24 cellular contexts compared by ENCODE assay signal in genomic region chr19:28290963-28291657, GRCh38.
DNase-seq lines count a peak whose midpoint lies in the region; ATAC-seq and TF ChIP-seq lines count a peak whose summit lies in the region.
"Had no signal": no experiment of that assay in that cellular context is flagged by ENCODE, and none has a peak within 500 bp of the region (broad histone marks: within the 10 kb centered on the region; RNA-seq: fewer than 3 reads in every experiment).

No MANE protein-coding gene starts in this region.

- CTCF ChIA-PET in A673 (lab: Charles Lee), result no interaction called here
- CTCF ChIA-PET in HEK293 (lab: Yijun Ruan, JAX), result interaction anchor here (0.5 to 1.0 kb wide), 5 partner anchors 50 to 500 kb away, joined by 3 to 6 read pairs (median 4); no protein-coding TSS in a partner anchor

- no peak overlapping the region for H3K4me3 ChIP-seq in A673 (ENCODE audit: low read depth, low read length, poor library complexity, severe bottlenecking)
- H3K4me3 ChIP-seq in HEK293 (ENCODE audit: low read depth, low read length), result no peak overlapping the region
- H3K4me3 ChIP-seq: gastroesophageal sphincter, lower lobe of right lung had no signal

- DNase-seq in A673 (ENCODE audit: low spot score) (peak; percentile 41), mesothelial cell of epicardium (ENCODE audit: low spot score in 2 of 2, unreplicated experiment in 2 of 2) (no peak), Right ventricle myocardium superior (no peak), KG1 (lab: John Stamatoyannopoulos, UW) (no peak), NCI-H1048 (lab: John Stamatoyannopoulos, UW) (no peak)
- DNase-seq: anterior cingulate cortex; caudate nucleus; CD4-positive, CD25-positive, alpha-beta regulatory T cell; IMR-90; lower lobe of right lung; NCI-H146; NCI-H2171; NCI-H774; SK-N-SH; small intestine; stimulated activated CD4-positive, alpha-beta T cell treated with anti-CD3 and anti-CD28 coated beads, Interleukin-2, amount 100 ng/mL, for 24 hours; T-helper 2 cell had no signal

- intact Hi-C loops in A673 (cut with micrococcal nuclease; ENCODE audit: unreplicated experiment) (no loop called here), Right ventricle myocardium superior (cut with DNase I) (no loop called here)

- BruUV-seq in A673 (replicated peaks; lab: Mats Ljungman, UMichigan), result no TSS peak

- POLR2A ChIA-PET in A673 (lab: Charles Lee; ENCODE audit: low non-redundant PET), result no interaction called here
- POLR2A ChIA-PET in HEK293 (lab: Yijun Ruan, JAX), result no interaction called here

- no peaks in the 10 kb centered on the region for H3K27me3 ChIP-seq in A673 (replicated peaks; ENCODE audit: insufficient read depth, low read depth, low read length, poor library complexity)

- peaks cover 8% of the 10 kb centered on the region for H3K9me3 ChIP-seq in A673 (ENCODE audit: low read depth, low read length, poor library complexity, severe bottlenecking)
- H3K9me3 ChIP-seq in HEK293 (ENCODE audit: control insufficient read depth, insufficient read depth, low read depth, low read length), result peaks cover 6% of the 10 kb centered on the region
- H3K9me3 ChIP-seq: lower lobe of right lung, SK-N-SH had no signal

- H3K27ac ChIP-seq in A673 (ENCODE audit: low read depth, low read length, poor library complexity, severe bottlenecking) (no peak overlapping the region), HEK293 (ENCODE audit: extremely low read depth, low read depth, low read length) (peak overlapping the region; percentile 78)
- H3K27ac ChIP-seq: gastroesophageal sphincter, lower lobe of right lung had no signal

- no peaks in the 10 kb centered on the region for H3K36me3 ChIP-seq in A673 (ENCODE audit: insufficient read depth, low read length, poor library complexity, severe bottlenecking)
- H3K36me3 ChIP-seq in HEK293 (ENCODE audit: control insufficient read depth in 2 of 2, insufficient read depth in 1 of 2, low read length in 2 of 2), result peaks cover 0 to 3% of the 10 kb centered on the region in 2 experiments; a peak in 1 of 3 replicates
- H3K36me3 ChIP-seq: gastroesophageal sphincter, lower lobe of right lung had no signal

- H3K4me1 Mint-ChIP-seq in brain, result peaks cover 69% of the 10 kb centered on the region
- peaks cover 55% of the 10 kb centered on the region for H3K4me1 Mint-ChIP-seq in mesothelial cell of epicardium
- H3K4me1 Mint-ChIP-seq: activated naive CD4-positive, alpha-beta T cell treated with anti-CD3 and anti-CD28 coated beads, Interleukin-2, amount 50 U/mL, for 24 hours; CD4-positive, CD25-positive, alpha-beta regulatory T cell had no signal

- H3K4me3 Mint-ChIP-seq in brain, result no peak overlapping the region
- no peak overlapping the region for H3K4me3 Mint-ChIP-seq in mesothelial cell of epicardium
- H3K4me3 Mint-ChIP-seq: activated naive CD4-positive, alpha-beta T cell treated with anti-CD3 and anti-CD28 coated beads, Interleukin-2, amount 50 U/mL, for 24 hours; activated T-helper 1 cell treated with anti-CD3 and anti-CD28 coated beads, Interleukin-12 subunit alpha, Interleukin-12 subunit beta, Interleukin-2, Interleukin-4 antibody, amounts not matched to agents 30 ng/mL and 10 ng/mL and 1 ng/mL, durations not matched to agents 14 hours and 24 hours and 36 hours; CD4-positive, CD25-positive, alpha-beta regulatory T cell; dendritic cell treated with granulocyte-macrophage colony-stimulating factor and Interleukin-4, amounts not matched to agents 40 ng/mL and 50 ng/mL, for 4 days had no signal

- H3K9me3 Mint-ChIP-seq in brain, result peaks cover 0 to 25% (median 4%) of the 10 kb centered on the region in 5 experiments
- H3K9me3 Mint-ChIP-seq in mesothelial cell of epicardium, result peaks cover 8% of the 10 kb centered on the region

- TF ChIP-seq CTCF in A673 (conservative IDR thresholded peaks at IDR 0.05; ENCODE audit: low read depth, low read length) (no peak), HEK293 (tag by site-specific recombination; IDR thresholded peaks at IDR 0.05) (peak; percentile 62; the same call in 1 of the 2 replicates), brain (conservative IDR thresholded peaks at IDR 0.05) (no peak), mesothelial cell of epicardium (IDR thresholded peaks at IDR 0.05; ENCODE audit: unreplicated experiment) (no peak)

- H3K27ac Mint-ChIP-seq in brain, result peak overlapping the region in 4 of 5 experiments; percentile 13 to 75 (median 44)
- H3K27ac Mint-ChIP-seq in mesothelial cell of epicardium, result peak overlapping the region; percentile 72
- H3K27ac Mint-ChIP-seq: activated naive CD4-positive, alpha-beta T cell treated with anti-CD3 and anti-CD28 coated beads, Interleukin-2, amount 50 U/mL, for 24 hours; activated T-helper 1 cell treated with anti-CD3 and anti-CD28 coated beads, Interleukin-12 subunit alpha, Interleukin-12 subunit beta, Interleukin-2, Interleukin-4 antibody, amounts not matched to agents 30 ng/mL and 10 ng/mL and 1 ng/mL, durations not matched to agents 14 hours and 24 hours and 36 hours; dendritic cell treated with granulocyte-macrophage colony-stimulating factor and Interleukin-4, amounts not matched to agents 40 ng/mL and 50 ng/mL, for 4 days had no signal

- H3K27me3 Mint-ChIP-seq in brain (peaks cover 17% of the 10 kb centered on the region), mesothelial cell of epicardium (ENCODE audit: low read depth) (no peaks in the 10 kb centered on the region)
- H3K27me3 Mint-ChIP-seq: activated naive CD4-positive, alpha-beta T cell treated with anti-CD3 and anti-CD28 coated beads, Interleukin-2, amount 50 U/mL, for 24 hours; CD4-positive, CD25-positive, alpha-beta regulatory T cell; dendritic cell treated with granulocyte-macrophage colony-stimulating factor and Interleukin-4, amounts not matched to agents 40 ng/mL and 50 ng/mL, for 4 days had no signal

- H3K4me1 ChIP-seq in A673 (ENCODE audit: insufficient read depth, low read length, poor library complexity, severe bottlenecking) (peaks cover 6% of the 10 kb centered on the region), HEK293 (ENCODE audit: control insufficient read depth, insufficient read depth, low read length) (peaks cover 68% of the 10 kb centered on the region)
- H3K4me1 ChIP-seq: lower lobe of right lung had no signal

- ATAC-seq in Right ventricle myocardium superior (ENCODE audit: poor library complexity), result no peak
- ATAC-seq in HG03159 (IDR thresholded peaks at IDR 0.05; ENCODE audit: unreplicated experiment), result no peak
- ATAC-seq: gastroesophageal sphincter, lower lobe of right lung had no signal

- H3K36me3 Mint-ChIP-seq in brain (no peaks in the 10 kb centered on the region), mesothelial cell of epicardium (no peaks in the 10 kb centered on the region)
- H3K36me3 Mint-ChIP-seq: activated naive CD4-positive, alpha-beta T cell treated with anti-CD3 and anti-CD28 coated beads, Interleukin-2, amount 50 U/mL, for 24 hours; CD4-positive, CD25-positive, alpha-beta regulatory T cell had no signal

TF ChIP-seq in HEK293, 187 proteins besides CTCF, POLR2A, EP300 and RAD21 (continues in another document):
- TF ChIP-seq, protein P1, sequence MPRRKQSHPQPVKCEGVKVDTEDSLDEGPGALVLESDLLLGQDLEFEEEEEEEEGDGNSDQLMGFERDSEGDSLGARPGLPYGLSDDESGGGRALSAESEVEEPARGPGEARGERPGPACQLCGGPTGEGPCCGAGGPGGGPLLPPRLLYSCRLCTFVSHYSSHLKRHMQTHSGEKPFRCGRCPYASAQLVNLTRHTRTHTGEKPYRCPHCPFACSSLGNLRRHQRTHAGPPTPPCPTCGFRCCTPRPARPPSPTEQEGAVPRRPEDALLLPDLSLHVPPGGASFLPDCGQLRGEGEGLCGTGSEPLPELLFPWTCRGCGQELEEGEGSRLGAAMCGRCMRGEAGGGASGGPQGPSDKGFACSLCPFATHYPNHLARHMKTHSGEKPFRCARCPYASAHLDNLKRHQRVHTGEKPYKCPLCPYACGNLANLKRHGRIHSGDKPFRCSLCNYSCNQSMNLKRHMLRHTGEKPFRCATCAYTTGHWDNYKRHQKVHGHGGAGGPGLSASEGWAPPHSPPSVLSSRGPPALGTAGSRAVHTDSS (tag by site-specific recombination; IDR thresholded peaks at IDR 0.05), result no peak
- TF ChIP-seq ZNF549 (tag by site-specific recombination; IDR thresholded peaks at IDR 0.05) (no peak), ZNF398 (tag by site-specific recombination; IDR thresholded peaks at IDR 0.05) (peak; percentile 58; the same call in 1 of the 2 replicates), ZNF423 (tag by site-specific recombination; IDR thresholded peaks at IDR 0.05) (peak; percentile 99), ZBTB8A (tag by site-specific recombination; IDR thresholded peaks at IDR 0.05) (peak; percentile 56), ZNF76 (tag by site-specific recombination; IDR thresholded peaks at IDR 0.05; ENCODE audit: borderline replicate concordance, low read depth) (no peak), PATZ1 (tag by site-specific recombination; IDR thresholded peaks at IDR 0.05) (peak; percentile 30; the same call in 1 of the 2 replicates)
